1 cellular context compared by ENCODE assay signal in the genomic region with DNA sequence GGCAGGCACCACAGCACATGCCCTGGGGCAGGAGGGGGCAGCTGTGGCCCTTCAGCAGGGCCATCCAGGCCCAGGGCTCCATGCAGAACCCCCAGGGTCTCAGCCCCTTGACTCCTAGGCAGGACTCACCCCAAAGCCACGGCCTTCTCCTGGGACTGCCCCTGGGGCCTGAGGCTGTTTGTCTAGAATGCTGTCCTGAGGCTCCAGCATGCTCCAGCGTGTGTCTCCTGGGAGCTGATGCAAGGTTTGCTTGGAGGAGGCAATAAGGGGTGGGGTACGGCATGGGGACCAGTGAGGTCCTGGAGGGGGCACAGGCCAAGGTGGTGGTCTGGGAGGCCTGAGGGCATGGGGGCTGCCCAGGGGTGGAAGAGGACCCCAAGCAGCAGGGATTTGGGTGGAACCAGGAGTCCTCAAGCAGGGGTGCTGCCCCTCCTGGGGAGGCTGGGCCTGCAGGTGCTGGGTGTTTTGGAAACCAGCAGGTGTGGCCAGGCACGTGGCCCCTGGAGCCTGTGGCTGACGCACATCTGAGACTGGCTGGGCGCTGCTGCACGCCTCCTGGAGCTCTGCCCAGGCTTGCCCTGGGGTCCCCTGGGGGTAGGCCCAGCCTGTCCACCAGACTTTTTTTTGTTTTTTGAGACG.
TF ChIP-seq lines count a peak whose summit lies in the region.

No MANE protein-coding gene starts in this region.

TF ChIP-seq in GM23338, 12 proteins besides CTCF, POLR2A, EP300 and RAD21 (continued from another document):
- TF ChIP-seq, protein P1, sequence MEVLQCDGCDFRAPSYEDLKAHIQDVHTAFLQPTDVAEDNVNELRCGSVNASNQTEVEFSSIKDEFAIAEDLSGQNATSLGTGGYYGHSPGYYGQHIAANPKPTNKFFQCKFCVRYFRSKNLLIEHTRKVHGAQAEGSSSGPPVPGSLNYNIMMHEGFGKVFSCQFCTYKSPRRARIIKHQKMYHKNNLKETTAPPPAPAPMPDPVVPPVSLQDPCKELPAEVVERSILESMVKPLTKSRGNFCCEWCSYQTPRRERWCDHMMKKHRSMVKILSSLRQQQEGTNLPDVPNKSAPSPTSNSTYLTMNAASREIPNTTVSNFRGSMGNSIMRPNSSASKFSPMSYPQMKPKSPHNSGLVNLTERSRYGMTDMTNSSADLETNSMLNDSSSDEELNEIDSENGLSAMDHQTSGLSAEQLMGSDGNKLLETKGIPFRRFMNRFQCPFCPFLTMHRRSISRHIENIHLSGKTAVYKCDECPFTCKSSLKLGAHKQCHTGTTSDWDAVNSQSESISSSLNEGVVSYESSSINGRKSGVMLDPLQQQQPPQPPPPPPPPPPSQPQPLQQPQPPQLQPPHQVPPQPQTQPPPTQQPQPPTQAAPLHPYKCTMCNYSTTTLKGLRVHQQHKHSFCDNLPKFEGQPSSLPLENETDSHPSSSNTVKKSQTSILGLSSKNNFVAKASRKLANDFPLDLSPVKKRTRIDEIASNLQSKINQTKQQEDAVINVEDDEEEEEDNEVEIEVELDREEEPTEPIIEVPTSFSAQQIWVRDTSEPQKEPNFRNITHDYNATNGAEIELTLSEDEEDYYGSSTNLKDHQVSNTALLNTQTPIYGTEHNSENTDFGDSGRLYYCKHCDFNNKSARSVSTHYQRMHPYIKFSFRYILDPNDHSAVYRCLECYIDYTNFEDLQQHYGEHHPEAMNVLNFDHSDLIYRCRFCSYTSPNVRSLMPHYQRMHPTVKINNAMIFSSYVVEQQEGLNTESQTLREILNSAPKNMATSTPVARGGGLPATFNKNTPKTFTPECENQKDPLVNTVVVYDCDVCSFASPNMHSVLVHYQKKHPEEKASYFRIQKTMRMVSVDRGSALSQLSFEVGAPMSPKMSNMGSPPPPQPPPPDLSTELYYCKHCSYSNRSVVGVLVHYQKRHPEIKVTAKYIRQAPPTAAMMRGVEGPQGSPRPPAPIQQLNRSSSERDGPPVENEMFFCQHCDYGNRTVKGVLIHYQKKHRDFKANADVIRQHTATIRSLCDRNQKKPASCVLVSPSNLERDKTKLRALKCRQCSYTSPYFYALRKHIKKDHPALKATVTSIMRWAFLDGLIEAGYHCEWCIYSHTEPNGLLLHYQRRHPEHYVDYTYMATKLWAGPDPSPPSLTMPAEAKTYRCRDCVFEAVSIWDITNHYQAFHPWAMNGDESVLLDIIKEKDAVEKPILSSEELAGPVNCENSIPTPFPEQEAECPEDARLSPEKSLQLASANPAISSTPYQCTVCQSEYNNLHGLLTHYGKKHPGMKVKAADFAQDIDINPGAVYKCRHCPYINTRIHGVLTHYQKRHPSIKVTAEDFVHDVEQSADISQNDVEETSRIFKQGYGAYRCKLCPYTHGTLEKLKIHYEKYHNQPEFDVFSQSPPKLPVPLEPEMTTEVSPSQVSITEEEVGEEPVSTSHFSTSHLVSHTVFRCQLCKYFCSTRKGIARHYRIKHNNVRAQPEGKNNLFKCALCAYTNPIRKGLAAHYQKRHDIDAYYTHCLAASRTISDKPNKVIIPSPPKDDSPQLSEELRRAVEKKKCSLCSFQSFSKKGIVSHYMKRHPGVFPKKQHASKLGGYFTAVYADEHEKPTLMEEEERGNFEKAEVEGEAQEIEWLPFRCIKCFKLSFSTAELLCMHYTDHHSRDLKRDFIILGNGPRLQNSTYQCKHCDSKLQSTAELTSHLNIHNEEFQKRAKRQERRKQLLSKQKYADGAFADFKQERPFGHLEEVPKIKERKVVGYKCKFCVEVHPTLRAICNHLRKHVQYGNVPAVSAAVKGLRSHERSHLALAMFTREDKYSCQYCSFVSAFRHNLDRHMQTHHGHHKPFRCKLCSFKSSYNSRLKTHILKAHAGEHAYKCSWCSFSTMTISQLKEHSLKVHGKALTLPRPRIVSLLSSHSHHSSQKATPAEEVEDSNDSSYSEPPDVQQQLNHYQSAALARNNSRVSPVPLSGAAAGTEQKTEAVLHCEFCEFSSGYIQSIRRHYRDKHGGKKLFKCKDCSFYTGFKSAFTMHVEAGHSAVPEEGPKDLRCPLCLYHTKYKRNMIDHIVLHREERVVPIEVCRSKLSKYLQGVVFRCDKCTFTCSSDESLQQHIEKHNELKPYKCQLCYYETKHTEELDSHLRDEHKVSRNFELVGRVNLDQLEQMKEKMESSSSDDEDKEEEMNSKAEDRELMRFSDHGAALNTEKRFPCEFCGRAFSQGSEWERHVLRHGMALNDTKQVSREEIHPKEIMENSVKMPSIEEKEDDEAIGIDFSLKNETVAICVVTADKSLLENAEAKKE (CRISPR knock-in tag; IDR thresholded peaks at IDR 0.05) = no peak
- TF ChIP-seq EZH2phosphoT487 (IDR thresholded peaks at IDR 0.05; ENCODE audit: unreplicated experiment) (no peak), ZNF331 (CRISPR knock-in tag; IDR thresholded peaks at IDR 0.05; ENCODE audit: low read depth) (no peak), CREB1 (CRISPR knock-in tag; IDR thresholded peaks at IDR 0.05; ENCODE audit: low read depth) (no peak), STAT1 (IDR thresholded peaks at IDR 0.05; ENCODE audit: unreplicated experiment) (no peak)
- TF ChIP-seq, protein P2, sequence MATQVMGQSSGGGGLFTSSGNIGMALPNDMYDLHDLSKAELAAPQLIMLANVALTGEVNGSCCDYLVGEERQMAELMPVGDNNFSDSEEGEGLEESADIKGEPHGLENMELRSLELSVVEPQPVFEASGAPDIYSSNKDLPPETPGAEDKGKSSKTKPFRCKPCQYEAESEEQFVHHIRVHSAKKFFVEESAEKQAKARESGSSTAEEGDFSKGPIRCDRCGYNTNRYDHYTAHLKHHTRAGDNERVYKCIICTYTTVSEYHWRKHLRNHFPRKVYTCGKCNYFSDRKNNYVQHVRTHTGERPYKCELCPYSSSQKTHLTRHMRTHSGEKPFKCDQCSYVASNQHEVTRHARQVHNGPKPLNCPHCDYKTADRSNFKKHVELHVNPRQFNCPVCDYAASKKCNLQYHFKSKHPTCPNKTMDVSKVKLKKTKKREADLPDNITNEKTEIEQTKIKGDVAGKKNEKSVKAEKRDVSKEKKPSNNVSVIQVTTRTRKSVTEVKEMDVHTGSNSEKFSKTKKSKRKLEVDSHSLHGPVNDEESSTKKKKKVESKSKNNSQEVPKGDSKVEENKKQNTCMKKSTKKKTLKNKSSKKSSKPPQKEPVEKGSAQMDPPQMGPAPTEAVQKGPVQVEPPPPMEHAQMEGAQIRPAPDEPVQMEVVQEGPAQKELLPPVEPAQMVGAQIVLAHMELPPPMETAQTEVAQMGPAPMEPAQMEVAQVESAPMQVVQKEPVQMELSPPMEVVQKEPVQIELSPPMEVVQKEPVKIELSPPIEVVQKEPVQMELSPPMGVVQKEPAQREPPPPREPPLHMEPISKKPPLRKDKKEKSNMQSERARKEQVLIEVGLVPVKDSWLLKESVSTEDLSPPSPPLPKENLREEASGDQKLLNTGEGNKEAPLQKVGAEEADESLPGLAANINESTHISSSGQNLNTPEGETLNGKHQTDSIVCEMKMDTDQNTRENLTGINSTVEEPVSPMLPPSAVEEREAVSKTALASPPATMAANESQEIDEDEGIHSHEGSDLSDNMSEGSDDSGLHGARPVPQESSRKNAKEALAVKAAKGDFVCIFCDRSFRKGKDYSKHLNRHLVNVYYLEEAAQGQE (IDR thresholded peaks at IDR 0.05; ENCODE audit: unreplicated experiment) = no peak
- TF ChIP-seq, protein P3, sequence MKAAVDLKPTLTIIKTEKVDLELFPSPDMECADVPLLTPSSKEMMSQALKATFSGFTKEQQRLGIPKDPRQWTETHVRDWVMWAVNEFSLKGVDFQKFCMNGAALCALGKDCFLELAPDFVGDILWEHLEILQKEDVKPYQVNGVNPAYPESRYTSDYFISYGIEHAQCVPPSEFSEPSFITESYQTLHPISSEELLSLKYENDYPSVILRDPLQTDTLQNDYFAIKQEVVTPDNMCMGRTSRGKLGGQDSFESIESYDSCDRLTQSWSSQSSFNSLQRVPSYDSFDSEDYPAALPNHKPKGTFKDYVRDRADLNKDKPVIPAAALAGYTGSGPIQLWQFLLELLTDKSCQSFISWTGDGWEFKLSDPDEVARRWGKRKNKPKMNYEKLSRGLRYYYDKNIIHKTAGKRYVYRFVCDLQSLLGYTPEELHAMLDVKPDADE (IDR thresholded peaks at IDR 0.05) = no peak
TF ChIP-seq in GM23338: peak in this region for 0.
